In genomic region chr16:73015612-73016487, GRCh38 we compare ENCODE assay signal across 1 cellular context.
TF ChIP-seq lines count a peak whose summit lies in the region.

No MANE protein-coding gene starts in this region.

TF ChIP-seq in HepG2, 621 proteins besides CTCF, POLR2A, EP300 and RAD21 (continued from another document and continues in another):
- TF ChIP-seq, protein P1, sequence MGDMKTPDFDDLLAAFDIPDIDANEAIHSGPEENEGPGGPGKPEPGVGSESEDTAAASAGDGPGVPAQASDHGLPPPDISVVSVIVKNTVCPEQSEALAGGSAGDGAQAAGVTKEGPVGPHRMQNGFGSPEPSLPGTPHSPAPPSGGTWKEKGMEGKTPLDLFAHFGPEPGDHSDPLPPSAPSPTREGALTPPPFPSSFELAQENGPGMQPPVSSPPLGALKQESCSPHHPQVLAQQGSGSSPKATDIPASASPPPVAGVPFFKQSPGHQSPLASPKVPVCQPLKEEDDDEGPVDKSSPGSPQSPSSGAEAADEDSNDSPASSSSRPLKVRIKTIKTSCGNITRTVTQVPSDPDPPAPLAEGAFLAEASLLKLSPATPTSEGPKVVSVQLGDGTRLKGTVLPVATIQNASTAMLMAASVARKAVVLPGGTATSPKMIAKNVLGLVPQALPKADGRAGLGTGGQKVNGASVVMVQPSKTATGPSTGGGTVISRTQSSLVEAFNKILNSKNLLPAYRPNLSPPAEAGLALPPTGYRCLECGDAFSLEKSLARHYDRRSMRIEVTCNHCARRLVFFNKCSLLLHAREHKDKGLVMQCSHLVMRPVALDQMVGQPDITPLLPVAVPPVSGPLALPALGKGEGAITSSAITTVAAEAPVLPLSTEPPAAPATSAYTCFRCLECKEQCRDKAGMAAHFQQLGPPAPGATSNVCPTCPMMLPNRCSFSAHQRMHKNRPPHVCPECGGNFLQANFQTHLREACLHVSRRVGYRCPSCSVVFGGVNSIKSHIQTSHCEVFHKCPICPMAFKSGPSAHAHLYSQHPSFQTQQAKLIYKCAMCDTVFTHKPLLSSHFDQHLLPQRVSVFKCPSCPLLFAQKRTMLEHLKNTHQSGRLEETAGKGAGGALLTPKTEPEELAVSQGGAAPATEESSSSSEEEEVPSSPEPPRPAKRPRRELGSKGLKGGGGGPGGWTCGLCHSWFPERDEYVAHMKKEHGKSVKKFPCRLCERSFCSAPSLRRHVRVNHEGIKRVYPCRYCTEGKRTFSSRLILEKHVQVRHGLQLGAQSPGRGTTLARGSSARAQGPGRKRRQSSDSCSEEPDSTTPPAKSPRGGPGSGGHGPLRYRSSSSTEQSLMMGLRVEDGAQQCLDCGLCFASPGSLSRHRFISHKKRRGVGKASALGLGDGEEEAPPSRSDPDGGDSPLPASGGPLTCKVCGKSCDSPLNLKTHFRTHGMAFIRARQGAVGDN (CRISPR knock-in tag; IDR thresholded peaks at IDR 0.05): peak; percentile 89
- TF ChIP-seq ZNF335 (CRISPR knock-in tag; IDR thresholded peaks at IDR 0.05): 0 out of 2 replicates have a peak, but pooled peaks have one; percentile 37
- TF ChIP-seq, protein P2, sequence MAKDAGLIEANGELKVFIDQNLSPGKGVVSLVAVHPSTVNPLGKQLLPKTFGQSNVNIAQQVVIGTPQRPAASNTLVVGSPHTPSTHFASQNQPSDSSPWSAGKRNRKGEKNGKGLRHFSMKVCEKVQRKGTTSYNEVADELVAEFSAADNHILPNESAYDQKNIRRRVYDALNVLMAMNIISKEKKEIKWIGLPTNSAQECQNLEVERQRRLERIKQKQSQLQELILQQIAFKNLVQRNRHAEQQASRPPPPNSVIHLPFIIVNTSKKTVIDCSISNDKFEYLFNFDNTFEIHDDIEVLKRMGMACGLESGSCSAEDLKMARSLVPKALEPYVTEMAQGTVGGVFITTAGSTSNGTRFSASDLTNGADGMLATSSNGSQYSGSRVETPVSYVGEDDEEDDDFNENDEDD (CRISPR knock-in tag; IDR thresholded peaks at IDR 0.05; ENCODE audit: borderline replicate concordance): peak; percentile 41; the same call in 1 of the 2 replicates
- no peak; the same call in 1 of the 2 replicates for TF ChIP-seq AHDC1 (CRISPR knock-in tag; IDR thresholded peaks at IDR 0.05; ENCODE audit: borderline replicate concordance)
- TF ChIP-seq RXRA (CRISPR knock-in tag; IDR thresholded peaks at IDR 0.05): peak; percentile 91
- TF ChIP-seq MIER2 (CRISPR knock-in tag; IDR thresholded peaks at IDR 0.05): 0 out of 2 replicates have a peak, but pooled peaks have one; percentile 11
- no peak for TF ChIP-seq NCOA5 (CRISPR knock-in tag; IDR thresholded peaks at IDR 0.05)
- TF ChIP-seq ZFAT (CRISPR knock-in tag; conservative IDR thresholded peaks at IDR 0.05): no peak
- TF ChIP-seq KLF13 (CRISPR knock-in tag; IDR thresholded peaks at IDR 0.05): no peak; the same call in 1 of the 2 replicates
- TF ChIP-seq KMT2A (CRISPR knock-in tag; IDR thresholded peaks at IDR 0.05): peak; percentile 46; the same call in 1 of the 2 replicates
- peak; percentile 30; the same call in 1 of the 2 replicates for TF ChIP-seq ZBTB21 (CRISPR knock-in tag; IDR thresholded peaks at IDR 0.05)
- 0 out of 2 replicates have a peak, but pooled peaks have one; percentile 60 for TF ChIP-seq ZNF253 (CRISPR knock-in tag; IDR thresholded peaks at IDR 0.05; ENCODE audit: borderline replicate concordance)
- peak; percentile 49; the same call in 1 of the 2 replicates for TF ChIP-seq KDM5B (CRISPR knock-in tag; IDR thresholded peaks at IDR 0.05; ENCODE audit: borderline replicate concordance)
- peak; percentile 81; the same call in 1 of the 2 replicates for TF ChIP-seq SOX5 (CRISPR knock-in tag; IDR thresholded peaks at IDR 0.05; ENCODE audit: borderline replicate concordance)
- no peak for TF ChIP-seq ZNF296 (CRISPR knock-in tag; conservative IDR thresholded peaks at IDR 0.05)
- 0 out of 2 replicates have a peak, but pooled peaks have one; percentile 15 for TF ChIP-seq MYC (CRISPR knock-in tag; IDR thresholded peaks at IDR 0.05; ENCODE audit: borderline replicate concordance)
- TF ChIP-seq ZNF430 (CRISPR knock-in tag; IDR thresholded peaks at IDR 0.05): 0 out of 2 replicates have a peak, but pooled peaks have one; percentile 58
- TF ChIP-seq, protein P3, sequence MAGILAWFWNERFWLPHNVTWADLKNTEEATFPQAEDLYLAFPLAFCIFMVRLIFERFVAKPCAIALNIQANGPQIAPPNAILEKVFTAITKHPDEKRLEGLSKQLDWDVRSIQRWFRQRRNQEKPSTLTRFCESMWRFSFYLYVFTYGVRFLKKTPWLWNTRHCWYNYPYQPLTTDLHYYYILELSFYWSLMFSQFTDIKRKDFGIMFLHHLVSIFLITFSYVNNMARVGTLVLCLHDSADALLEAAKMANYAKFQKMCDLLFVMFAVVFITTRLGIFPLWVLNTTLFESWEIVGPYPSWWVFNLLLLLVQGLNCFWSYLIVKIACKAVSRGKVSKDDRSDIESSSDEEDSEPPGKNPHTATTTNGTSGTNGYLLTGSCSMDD (CRISPR knock-in tag; IDR thresholded peaks at IDR 0.05): no peak
- peak; percentile 50; the same call in 1 of the 2 replicates for TF ChIP-seq ZNF121 (CRISPR knock-in tag; IDR thresholded peaks at IDR 0.05)
- 0 out of 2 replicates have a peak, but pooled peaks have one; percentile 32 for TF ChIP-seq RNF2 (conservative IDR thresholded peaks at IDR 0.05; ENCODE audit: low read depth)
- peak; percentile 94 for TF ChIP-seq HNF1A (IDR thresholded peaks at IDR 0.05; ENCODE audit: low read depth)
- TF ChIP-seq HNF1A (CRISPR knock-in tag; IDR thresholded peaks at IDR 0.05; ENCODE audit: borderline replicate concordance): peak; percentile 94
- TF ChIP-seq ZIK1 (CRISPR knock-in tag; IDR thresholded peaks at IDR 0.05; ENCODE audit: borderline replicate concordance, low read depth): no peak
- TF ChIP-seq STAG1 (CRISPR knock-in tag; IDR thresholded peaks at IDR 0.05): no peak
- peak; percentile 67; the same call in 1 of the 2 replicates for TF ChIP-seq TBX2 (CRISPR knock-in tag; IDR thresholded peaks at IDR 0.05; ENCODE audit: borderline replicate concordance)
- TF ChIP-seq EED (CRISPR knock-in tag; IDR thresholded peaks at IDR 0.05): no peak
- TF ChIP-seq, protein P4, sequence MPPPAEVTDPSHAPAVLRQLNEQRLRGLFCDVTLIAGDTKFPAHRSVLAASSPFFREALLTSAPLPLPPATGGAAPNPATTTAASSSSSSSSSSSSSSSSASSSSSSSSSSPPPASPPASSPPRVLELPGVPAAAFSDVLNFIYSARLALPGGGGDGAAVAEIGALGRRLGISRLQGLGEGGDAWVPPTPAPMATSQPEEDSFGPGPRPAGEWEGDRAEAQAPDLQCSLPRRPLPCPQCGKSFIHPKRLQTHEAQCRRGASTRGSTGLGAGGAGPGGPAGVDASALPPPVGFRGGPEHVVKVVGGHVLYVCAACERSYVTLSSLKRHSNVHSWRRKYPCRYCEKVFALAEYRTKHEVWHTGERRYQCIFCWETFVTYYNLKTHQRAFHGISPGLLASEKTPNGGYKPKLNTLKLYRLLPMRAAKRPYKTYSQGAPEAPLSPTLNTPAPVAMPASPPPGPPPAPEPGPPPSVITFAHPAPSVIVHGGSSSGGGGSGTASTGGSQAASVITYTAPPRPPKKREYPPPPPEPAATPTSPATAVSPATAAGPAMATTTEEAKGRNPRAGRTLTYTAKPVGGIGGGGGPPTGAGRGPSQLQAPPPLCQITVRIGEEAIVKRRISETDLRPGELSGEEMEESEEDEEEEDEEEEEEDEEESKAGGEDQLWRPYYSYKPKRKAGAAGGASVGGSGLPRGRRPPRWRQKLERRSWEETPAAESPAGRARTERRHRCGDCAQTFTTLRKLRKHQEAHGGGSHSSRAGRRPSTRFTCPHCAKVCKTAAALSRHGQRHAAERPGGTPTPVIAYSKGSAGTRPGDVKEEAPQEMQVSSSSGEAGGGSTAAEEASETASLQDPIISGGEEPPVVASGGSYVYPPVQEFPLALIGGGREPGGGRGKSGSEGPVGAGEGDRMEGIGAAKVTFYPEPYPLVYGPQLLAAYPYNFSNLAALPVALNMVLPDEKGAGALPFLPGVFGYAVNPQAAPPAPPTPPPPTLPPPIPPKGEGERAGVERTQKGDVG (CRISPR knock-in tag; IDR thresholded peaks at IDR 0.05; ENCODE audit: borderline replicate concordance): 0 out of 2 replicates have a peak, but pooled peaks have one; percentile 24
- TF ChIP-seq, protein P5, sequence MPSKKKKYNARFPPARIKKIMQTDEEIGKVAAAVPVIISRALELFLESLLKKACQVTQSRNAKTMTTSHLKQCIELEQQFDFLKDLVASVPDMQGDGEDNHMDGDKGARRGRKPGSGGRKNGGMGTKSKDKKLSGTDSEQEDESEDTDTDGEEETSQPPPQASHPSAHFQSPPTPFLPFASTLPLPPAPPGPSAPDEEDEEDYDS (CRISPR knock-in tag; IDR thresholded peaks at IDR 0.05): peak; percentile 26; the same call in 1 of the 2 replicates
- no peak for TF ChIP-seq MYNN (CRISPR knock-in tag; IDR thresholded peaks at IDR 0.05; ENCODE audit: low read depth)
- TF ChIP-seq, protein P6, sequence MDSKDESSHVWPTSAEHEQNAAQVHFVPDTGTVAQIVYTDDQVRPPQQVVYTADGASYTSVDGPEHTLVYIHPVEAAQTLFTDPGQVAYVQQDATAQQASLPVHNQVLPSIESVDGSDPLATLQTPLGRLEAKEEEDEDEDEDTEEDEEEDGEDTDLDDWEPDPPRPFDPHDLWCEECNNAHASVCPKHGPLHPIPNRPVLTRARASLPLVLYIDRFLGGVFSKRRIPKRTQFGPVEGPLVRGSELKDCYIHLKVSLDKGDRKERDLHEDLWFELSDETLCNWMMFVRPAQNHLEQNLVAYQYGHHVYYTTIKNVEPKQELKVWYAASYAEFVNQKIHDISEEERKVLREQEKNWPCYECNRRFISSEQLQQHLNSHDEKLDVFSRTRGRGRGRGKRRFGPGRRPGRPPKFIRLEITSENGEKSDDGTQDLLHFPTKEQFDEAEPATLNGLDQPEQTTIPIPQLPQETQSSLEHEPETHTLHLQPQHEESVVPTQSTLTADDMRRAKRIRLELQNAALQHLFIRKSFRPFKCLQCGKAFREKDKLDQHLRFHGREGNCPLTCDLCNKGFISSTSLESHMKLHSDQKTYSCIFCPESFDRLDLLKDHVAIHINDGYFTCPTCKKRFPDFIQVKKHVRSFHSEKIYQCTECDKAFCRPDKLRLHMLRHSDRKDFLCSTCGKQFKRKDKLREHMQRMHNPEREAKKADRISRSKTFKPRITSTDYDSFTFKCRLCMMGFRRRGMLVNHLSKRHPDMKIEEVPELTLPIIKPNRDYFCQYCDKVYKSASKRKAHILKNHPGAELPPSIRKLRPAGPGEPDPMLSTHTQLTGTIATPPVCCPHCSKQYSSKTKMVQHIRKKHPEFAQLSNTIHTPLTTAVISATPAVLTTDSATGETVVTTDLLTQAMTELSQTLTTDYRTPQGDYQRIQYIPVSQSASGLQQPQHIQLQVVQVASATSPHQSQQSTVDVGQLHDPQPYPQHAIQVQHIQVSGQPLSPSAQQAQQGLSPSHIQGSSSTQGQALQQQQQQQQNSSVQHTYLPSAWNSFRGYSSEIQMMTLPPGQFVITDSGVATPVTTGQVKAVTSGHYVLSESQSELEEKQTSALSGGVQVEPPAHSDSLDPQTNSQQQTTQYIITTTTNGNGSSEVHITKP (CRISPR knock-in tag; IDR thresholded peaks at IDR 0.05; ENCODE audit: low read depth): peak; percentile 38; the same call in 1 of the 2 replicates
